In genomic region chr5:69136296-69136695, GRCh38 we compare ENCODE assay signal across 12 cellular contexts. TPM values are rescaled to one million over a fixed set of nuclear protein-coding genes. Genes with fewer than 3 reads are reported as not detected.
DNase-seq lines count a peak whose midpoint lies in the region; ATAC-seq and TF ChIP-seq lines count a peak whose summit lies in the region.
"Had no signal": no experiment of that assay in that cellular context is flagged by ENCODE, and none has a peak within 500 bp of the region (broad histone marks: within the 10 kb centered on the region; RNA-seq: fewer than 3 reads in every experiment).

No MANE protein-coding gene starts in this region.

- intact Hi-C loops in PC-9 (cut with micrococcal nuclease; ENCODE audit: unreplicated experiment) (no loop called here), ovary (cut with DNase I) (no loop called here)

- H3K9me3 Mint-ChIP-seq in nephron progenitor cell, result peaks cover 24% of the 10 kb centered on the region

- H3K27ac ChIP-seq in PC-9, result peak overlapping the region; percentile 37; the same call in 1 of the 2 replicates
- H3K27ac ChIP-seq in ovary, result no peak overlapping the region
- H3K27ac ChIP-seq: HL-60 had no signal

- H3K4me1 ChIP-seq in PC-9 (replicated peaks; ENCODE audit: insufficient read depth) (no peaks in the 10 kb centered on the region), ovary (ENCODE audit: insufficient read depth) (no peaks in the 10 kb centered on the region)

- H3K36me3 ChIP-seq in PC-9 (ENCODE audit: low read depth) (no peaks in the 10 kb centered on the region; the same call in 1 of the 2 replicates), ovary (no peaks in the 10 kb centered on the region)

- TF ChIP-seq EP300 in ovary (IDR thresholded peaks at IDR 0.05), result no peak

- TF ChIP-seq CTCF in PC-9 (conservative IDR thresholded peaks at IDR 0.05), result no peak
- TF ChIP-seq CTCF in ovary (IDR thresholded peaks at IDR 0.05), result no peak
- no peak for TF ChIP-seq CTCF in nephron progenitor cell (IDR thresholded peaks at IDR 0.05)

- 90 to 93% (median 93%) methylated on average over 4 of the region's 4 CpGs for WGBS in ovary, 3 donors

- peaks cover 5% of the 10 kb centered on the region for H3K36me3 Mint-ChIP-seq in nephron progenitor cell (ENCODE audit: low read depth)

- H4K20me1 ChIP-seq in PC-9 (ENCODE audit: insufficient read depth), result no peaks in the 10 kb centered on the region

- ATAC-seq in GM19463 (IDR thresholded peaks at IDR 0.05; ENCODE audit: unreplicated experiment) (peak; percentile 90), HG03066 (IDR thresholded peaks at IDR 0.05; ENCODE audit: low read depth, unreplicated experiment) (peak; percentile 91)

- POLR2A ChIA-PET in PC-9 (lab: Charles Lee; ENCODE audit: unreplicated experiment), result no interaction called here

- CTCF ChIA-PET in PC-9 (lab: Charles Lee), result no interaction called here

- H3K79me2 ChIP-seq in PC-9 (ENCODE audit: low read depth), result no peaks in the 10 kb centered on the region

- no peak overlapping the region for H3K4me3 Mint-ChIP-seq in nephron progenitor cell

- H3K4me3 ChIP-seq in PC-9, result no peak overlapping the region
- H3K4me3 ChIP-seq in ovary, result no peak overlapping the region
- H3K4me3 ChIP-seq: lung had no signal

- DNase-seq in GM04504 (ENCODE audit: low read depth), result peak; percentile 13
- peak in 1 of 2 experiments; percentile 75 for DNase-seq in PC-9
- no peak for DNase-seq in stimulated activated CD4-positive, alpha-beta T cell treated with anti-CD3 and anti-CD28 coated beads, Interleukin-4, amount 100 ng/mL, for 4 hours
- no peak for DNase-seq in ovary
- DNase-seq in GOT3 (lab: John Stamatoyannopoulos, UW), result no peak
- DNase-seq in nephron progenitor cell, result no peak
- DNase-seq: C1 segment of cervical spinal cord, cortex of kidney had no signal

- H3K27me3 Mint-ChIP-seq in nephron progenitor cell (ENCODE audit: low read depth, poor library complexity), result no peaks in the 10 kb centered on the region

- TF ChIP-seq POLR2A in ovary (IDR thresholded peaks at IDR 0.05), result no peak

- H3K9me2 ChIP-seq in PC-9 (ENCODE audit: insufficient read depth), result no peaks in the 10 kb centered on the region

- H3K27ac Mint-ChIP-seq in nephron progenitor cell, result no peak overlapping the region

- no peak overlapping the region for H3K4me2 ChIP-seq in PC-9

- BruUV-seq in PC-9 (replicated peaks; lab: Mats Ljungman, UMichigan), result no TSS peak

- H3F3A ChIP-seq in PC-9 (ENCODE audit: insufficient read depth, low read depth), result no peaks in the 10 kb centered on the region; the same call in 1 of the 2 replicates

- H3K9me3 ChIP-seq in PC-9 (ENCODE audit: insufficient read depth, low read depth) (no peaks in the 10 kb centered on the region), ovary (no peaks in the 10 kb centered on the region)

- no peak overlapping the region for H2AFZ ChIP-seq in PC-9

- H3K4me1 Mint-ChIP-seq in nephron progenitor cell, result no peaks in the 10 kb centered on the region

- H3K27me3 ChIP-seq in PC-9 (ENCODE audit: insufficient read depth, low read depth) (no peaks in the 10 kb centered on the region), ovary (no peaks in the 10 kb centered on the region)

RNA-seq across cellular contexts. Expression of gene CCNB1, which starts 30.7 kb away (rescaled TPM):
- total RNA-seq in PC-9 (2021), result 174 and 248 TPM in 2 replicates
- total RNA-seq in ovary, result 1 to 10 TPM; 3.5 to 9.2 (median 6.2) TPM
- polyA plus RNA-seq in ovary, result 10 to 100 TPM in 1 of 2 donors, 1 to 10 TPM in 1; 6.7 to 13.9 TPM

RNA-seq across cellular contexts. Expression of gene SLC30A5, which starts 42.5 kb away (rescaled TPM):
- 35.2 and 36.0 TPM in 2 replicates for total RNA-seq in PC-9 (2021)
- total RNA-seq in ovary, result 10 to 100 TPM; 34.9 to 61.5 (median 46.5) TPM
- 10 to 100 TPM; 25.6 to 36.8 TPM for polyA plus RNA-seq in ovary

RNA-seq across cellular contexts. Expression of gene CENPH, which starts 53.1 kb away (rescaled TPM):
- total RNA-seq in PC-9 (2021), result 30.1 and 45.7 TPM in 2 replicates
- 1 to 10 TPM; 2.3 to 6.4 (median 4.2) TPM for total RNA-seq in ovary
- polyA plus RNA-seq in ovary, result 1 to 10 TPM; 4.3 to 9.6 TPM

Comparison
In these comparisons a context has a peak if more than half of its experiments do, and no peak if none do; other contexts are left out.
1. RNA of gene CCNB1, which starts 30.7 kb away (total RNA-seq): 174 to 248 TPM in PC-9; 3.5 to 9.2 TPM in ovary; every median in the first group is over 10 times any median in the second.